In genomic region chr19:39828634-39829032, GRCh38 we compare ENCODE assay signal across 1 cellular context.
TF ChIP-seq lines count a peak whose summit lies in the region.

No MANE protein-coding gene starts in this region.

TF ChIP-seq in K562, 482 proteins besides CTCF, POLR2A, EP300 and RAD21:
- TF ChIP-seq DACH1 (IDR thresholded peaks at IDR 0.05; ENCODE audit: partially characterized antibody) (no peak), CGGBP1 (CRISPR knock-in tag; IDR thresholded peaks at IDR 0.05) (no peak), SPI1 (IDR thresholded peaks at IDR 0.05; ENCODE audit: borderline replicate concordance, low read depth, low read length) (0 out of 2 replicates have a peak, but pooled peaks have one; percentile 1)
